8 cellular contexts compared by ENCODE assay signal in the genomic region with DNA sequence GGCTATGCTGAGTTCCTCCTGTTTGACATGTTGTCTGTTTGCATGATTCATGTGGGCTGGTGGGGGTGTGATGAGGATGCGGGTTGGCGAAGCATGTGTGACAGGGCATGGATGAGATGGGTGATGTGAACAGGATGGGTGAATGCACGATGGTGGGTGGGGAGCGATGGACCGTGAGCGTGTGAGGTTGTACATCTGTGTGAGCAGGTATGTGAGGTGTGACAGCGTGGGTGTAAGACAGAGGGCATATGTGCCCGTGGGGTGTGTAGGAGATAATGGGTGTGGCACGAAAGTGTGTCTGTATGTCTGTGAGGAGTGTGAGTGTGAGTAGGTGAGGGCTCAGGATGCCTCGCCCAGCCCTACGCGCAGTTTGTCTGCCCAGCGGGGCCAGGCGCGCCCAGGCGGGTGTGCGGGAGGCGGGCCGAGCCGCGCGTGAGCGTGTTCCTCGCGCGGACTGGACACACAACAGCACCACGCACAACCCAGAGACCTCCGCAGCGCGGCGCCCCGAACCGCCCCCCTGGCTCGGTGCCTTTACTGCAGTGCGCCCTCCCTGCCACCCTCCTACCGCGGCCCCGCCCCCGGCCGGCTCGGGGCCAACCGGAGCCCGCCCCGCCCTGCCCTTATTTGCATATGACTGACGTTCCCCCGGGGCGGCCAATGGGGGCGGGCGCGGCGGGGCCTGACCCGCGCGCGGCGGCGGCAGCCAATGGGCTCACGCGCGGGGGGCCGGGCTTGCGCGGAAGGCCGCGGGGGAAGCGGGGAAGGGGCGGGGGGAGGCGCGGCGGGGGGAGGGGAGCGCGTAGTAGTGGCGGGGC. TPM values are rescaled to one million over a fixed set of nuclear protein-coding genes. Genes with fewer than 3 reads are reported as not detected.
DNase-seq lines count a peak whose midpoint lies in the region; ATAC-seq and TF ChIP-seq lines count a peak whose summit lies in the region.

No MANE protein-coding gene starts in this region.

- no peaks in the 10 kb centered on the region for H3K9me2 ChIP-seq in PC-9 (ENCODE audit: insufficient read depth)

- BruUV-seq in PC-9 (replicated peaks; lab: Mats Ljungman, UMichigan): TSS peak; percentile 40

- H3K9me3 ChIP-seq in PC-9 (ENCODE audit: insufficient read depth, low read depth) (no peaks in the 10 kb centered on the region), fibroblast of lung (ENCODE audit: control insufficient read depth, insufficient read depth, low read depth, low read length) (no peaks in the 10 kb centered on the region)
- H3K9me3 ChIP-seq in naive thymus-derived CD4-positive, alpha-beta T cell (ENCODE audit: control insufficient read depth in 2 of 3, low read length in 3 of 3): no peaks in the 10 kb centered on the region

- H3K27me3 Mint-ChIP-seq in naive thymus-derived CD4-positive, alpha-beta T cell: no peaks in the 10 kb centered on the region

- CTCF ChIA-PET in PC-9 (lab: Charles Lee): interaction anchor here (0.6 kb wide), 1 partner anchor 1375 kb away, joined by 3 read pairs; no protein-coding TSS in a partner anchor
- CTCF ChIA-PET in naive thymus-derived CD4-positive, alpha-beta T cell (lab: Charles Lee): no interaction called here

- no peak overlapping the region for H3K27ac Mint-ChIP-seq in naive thymus-derived CD4-positive, alpha-beta T cell
- H3K27ac Mint-ChIP-seq in stimulated activated effector memory CD8-positive, alpha-beta T cell treated with anti-CD3 and anti-CD28 coated beads, Interleukin-12 subunit alpha, Interleukin-12 subunit beta, amount 100 ng/mL, for 72 hours: no peak overlapping the region

- H3K4me3 Mint-ChIP-seq in naive thymus-derived CD4-positive, alpha-beta T cell: peak overlapping the region in 1 of 10 donors; percentile 0
- no peak overlapping the region for H3K4me3 Mint-ChIP-seq in stimulated activated effector memory CD8-positive, alpha-beta T cell treated with anti-CD3 and anti-CD28 coated beads, Interleukin-12 subunit alpha, Interleukin-12 subunit beta, amount 100 ng/mL, for 72 hours

- ATAC-seq in GM21717 (IDR thresholded peaks at IDR 0.05; ENCODE audit: unreplicated experiment): peak; percentile 30
- peak; percentile 83 for ATAC-seq in naive thymus-derived CD4-positive, alpha-beta T cell
- ATAC-seq in stimulated activated effector memory CD8-positive, alpha-beta T cell treated with anti-CD3 and anti-CD28 coated beads, Interleukin-12 subunit alpha, Interleukin-12 subunit beta, amount 100 ng/mL, for 72 hours: peak; percentile 78

- DNase-seq in DMS53 (lab: John Stamatoyannopoulos, UW): peak; percentile 98
- peak; percentile 84 for DNase-seq in Jurkat, Clone E6-1 (ENCODE audit: low read depth, low spot score)
- DNase-seq in PC-9: peak; percentile 71 to 94
- DNase-seq in activated T-cell treated with anti-CD3 and anti-CD28 coated beads, Interleukin-2, amount 50 U/mL, for 48 hours: peak; percentile 96
- peak; percentile 90 for DNase-seq in fibroblast of lung (ENCODE audit: low read depth in 2 of 2)
- peak; percentile 93 to 97 (median 95) for DNase-seq in naive thymus-derived CD4-positive, alpha-beta T cell
- peak; percentile 86 to 92 for DNase-seq in stimulated activated effector memory CD8-positive, alpha-beta T cell treated with anti-CD3 and anti-CD28 coated beads, Interleukin-12 subunit alpha, Interleukin-12 subunit beta, amount 100 ng/mL, for 72 hours (ENCODE audit: low spot score in 2 of 2)

- peaks cover 15% of the 10 kb centered on the region; the same call in 1 of the 2 replicates for H4K20me1 ChIP-seq in PC-9 (ENCODE audit: insufficient read depth)
- no peaks in the 10 kb centered on the region for H4K20me1 ChIP-seq in fibroblast of lung (ENCODE audit: control insufficient read depth, extremely low read depth, insufficient read depth, low read length)

- peak overlapping the region; percentile 84 for H3K9ac ChIP-seq in fibroblast of lung (ENCODE audit: insufficient read depth, low read length)

- H3K27me3 ChIP-seq in PC-9 (ENCODE audit: insufficient read depth, low read depth) (no peaks in the 10 kb centered on the region), fibroblast of lung (ENCODE audit: control insufficient read depth, insufficient read depth, low read length) (no peaks in the 10 kb centered on the region)
- H3K27me3 ChIP-seq in naive thymus-derived CD4-positive, alpha-beta T cell (ENCODE audit: control insufficient read depth in 2 of 2, insufficient read depth in 2 of 2, low read length in 2 of 2): no peaks in the 10 kb centered on the region

- H3K9me3 Mint-ChIP-seq in naive thymus-derived CD4-positive, alpha-beta T cell: peaks cover 0 to 4% (median 0%) of the 10 kb centered on the region in 11 donors
- H3K9me3 Mint-ChIP-seq in stimulated activated effector memory CD8-positive, alpha-beta T cell treated with anti-CD3 and anti-CD28 coated beads, Interleukin-12 subunit alpha, Interleukin-12 subunit beta, amount 100 ng/mL, for 72 hours: no peaks in the 10 kb centered on the region

- peak overlapping the region; percentile 64 for H3K4me3 ChIP-seq in Jurkat, Clone E6-1 (ENCODE audit: low read length)
- H3K4me3 ChIP-seq in PC-9: peak overlapping the region; percentile 66
- H3K4me3 ChIP-seq in fibroblast of lung (replicated peaks in 1 of 4; ENCODE audit: control extremely low read depth in 1 of 4, insufficient read depth in 1 of 4, low read depth in 3 of 4, low read length in 4 of 4): peak overlapping the region; percentile 14 to 51 (median 38)
- H3K4me3 ChIP-seq in naive thymus-derived CD4-positive, alpha-beta T cell (ENCODE audit: low read length): peak overlapping the region; percentile 50

- POLR2A ChIA-PET in PC-9 (lab: Charles Lee; ENCODE audit: unreplicated experiment): no interaction called here
- POLR2A ChIA-PET in naive thymus-derived CD4-positive, alpha-beta T cell (lab: Charles Lee): interaction anchor here (0.9 to 5.6 kb wide), 8 partner anchors 13 to 80 kb away, joined by 3 to 47 read pairs (median 4); a partner anchor contains a TSS

- H3K79me2 ChIP-seq in PC-9 (ENCODE audit: low read depth) (peaks cover 14% of the 10 kb centered on the region; the same call in 1 of the 2 replicates), fibroblast of lung (ENCODE audit: control insufficient read depth, insufficient read depth, low read length) (peaks cover 41% of the 10 kb centered on the region)

- H3K36me3 Mint-ChIP-seq in naive thymus-derived CD4-positive, alpha-beta T cell: peaks cover 0 to 4% (median 0%) of the 10 kb centered on the region in 5 donors
- peaks cover 53% of the 10 kb centered on the region for H3K36me3 Mint-ChIP-seq in stimulated activated effector memory CD8-positive, alpha-beta T cell treated with anti-CD3 and anti-CD28 coated beads, Interleukin-12 subunit alpha, Interleukin-12 subunit beta, amount 100 ng/mL, for 72 hours

- H2AFZ ChIP-seq in PC-9 (peak overlapping the region; percentile 76; the same call in 1 of the 2 replicates), fibroblast of lung (ENCODE audit: low read length) (no peak overlapping the region)

- intact Hi-C loops in PC-9 (cut with micrococcal nuclease; ENCODE audit: unreplicated experiment): loop anchor here (1.0 to 5.0 kb wide), 3 partner anchors 40 to 66 kb away; a partner anchor contains a TSS
- intact Hi-C loops in naive thymus-derived CD4-positive, alpha-beta T cell (cut with micrococcal nuclease): loop anchor here (1.0 to 10.0 kb wide), 17 partner anchors 13 to 1816 kb away; a partner anchor contains a TSS

- H3F3A ChIP-seq in PC-9 (ENCODE audit: insufficient read depth, low read depth): peaks cover 35% of the 10 kb centered on the region; the same call in 1 of the 2 replicates

- no peaks in the 10 kb centered on the region for H3K36me3 ChIP-seq in PC-9 (ENCODE audit: low read depth)
- H3K36me3 ChIP-seq in fibroblast of lung (ENCODE audit: control insufficient read depth, insufficient read depth, low read length): peaks cover 15% of the 10 kb centered on the region
- peaks cover 0 to 24% (median 14%) of the 10 kb centered on the region in 3 experiments for H3K36me3 ChIP-seq in naive thymus-derived CD4-positive, alpha-beta T cell (ENCODE audit: control insufficient read depth in 2 of 3, insufficient read depth in 3 of 3, low read length in 3 of 3)

- peaks cover 42% of the 10 kb centered on the region for H3K4me1 ChIP-seq in PC-9 (replicated peaks; ENCODE audit: insufficient read depth)
- peaks cover 48% of the 10 kb centered on the region for H3K4me1 ChIP-seq in fibroblast of lung (ENCODE audit: control insufficient read depth, extremely low read depth, insufficient read depth, low read length)
- peaks cover 42 to 45% of the 10 kb centered on the region in 2 donors for H3K4me1 ChIP-seq in naive thymus-derived CD4-positive, alpha-beta T cell (ENCODE audit: control insufficient read depth in 2 of 2, insufficient read depth in 2 of 2, low read length in 2 of 2)

- TF ChIP-seq CTCF in PC-9 (conservative IDR thresholded peaks at IDR 0.05): no peak
- no peak for TF ChIP-seq CTCF in fibroblast of lung (conservative IDR thresholded peaks at IDR 0.05 in 1 of 2, IDR thresholded peaks at IDR 0.05 in 1 of 2; ENCODE audit: low read depth in 1 of 2, low read length in 2 of 2)

- H3K27ac ChIP-seq in PC-9: no peak overlapping the region
- H3K27ac ChIP-seq in fibroblast of lung (ENCODE audit: insufficient read depth, low read length): peak overlapping the region; percentile 91
- peak overlapping the region; percentile 83 for H3K27ac ChIP-seq in naive thymus-derived CD4-positive, alpha-beta T cell (ENCODE audit: low read depth, low read length)

- peak overlapping the region; percentile 85 for H3K4me2 ChIP-seq in PC-9
- H3K4me2 ChIP-seq in fibroblast of lung (ENCODE audit: extremely low read depth, insufficient read depth, low read length): peak overlapping the region; percentile 92

- peaks cover 21 to 43% (median 32%) of the 10 kb centered on the region in 7 donors for H3K4me1 Mint-ChIP-seq in naive thymus-derived CD4-positive, alpha-beta T cell
- peaks cover 33% of the 10 kb centered on the region for H3K4me1 Mint-ChIP-seq in stimulated activated effector memory CD8-positive, alpha-beta T cell treated with anti-CD3 and anti-CD28 coated beads, Interleukin-12 subunit alpha, Interleukin-12 subunit beta, amount 100 ng/mL, for 72 hours

RNA-seq across cellular contexts. Expression of a gene that starts 14.4 kb away (rescaled TPM):
- 33.3 TPM for polyA plus RNA-seq in Jurkat, Clone E6-1 (2012; ENCODE audit: insufficient read depth, insufficient read length)
- 58.1 and 60.7 TPM in 2 replicates for total RNA-seq in PC-9 (2021)
- 16.7 and 23.6 TPM in 2 replicates for total RNA-seq in fibroblast of lung
- 8.5 and 14.5 TPM in 2 replicates for polyA plus RNA-seq in fibroblast of lung
- polyA plus RNA-seq in fibroblast of lung (2012): 32.9 and 41.3 TPM in 2 replicates
- polyA minus RNA-seq in fibroblast of lung (ENCODE audit: low replicate concordance): 36.6 and 51.1 TPM in 2 replicates
- total RNA-seq in naive thymus-derived CD4-positive, alpha-beta T cell: 100 to 1,000 TPM in 3 of 5 experiments, 10 to 100 TPM in 2; 90.4 to 134 (median 102) TPM
- 1 to 10 TPM; 1.5 to 2.6 TPM for polyA plus RNA-seq in naive thymus-derived CD4-positive, alpha-beta T cell

RNA-seq across cellular contexts. Expression of a gene that starts 18.5 kb away (rescaled TPM):
- polyA plus RNA-seq in Jurkat, Clone E6-1 (2012; ENCODE audit: insufficient read depth, insufficient read length): 0.87 TPM
- total RNA-seq in PC-9 (2021) (0.85 and 1.1 TPM in 2 replicates), fibroblast of lung (0.17 and 0.26 TPM in 2 replicates)
- polyA plus RNA-seq in fibroblast of lung: 0.39 and 0.54 TPM in 2 replicates
- polyA plus RNA-seq in fibroblast of lung (2012): 1.5 and 1.6 TPM in 2 replicates
- 0.48 and 4.3 TPM in 2 replicates for polyA minus RNA-seq in fibroblast of lung (ENCODE audit: low replicate concordance)
- total RNA-seq in naive thymus-derived CD4-positive, alpha-beta T cell: under 1 TPM in 4 of 5 experiments, not detected in 1; 0.32 to 0.68 (median 0.38) TPM
- polyA plus RNA-seq in naive thymus-derived CD4-positive, alpha-beta T cell: under 1 TPM; 0.48 to 0.61 TPM

RNA-seq across cellular contexts. Expression of a gene that starts 19.0 kb away (rescaled TPM):
- 247 TPM for polyA plus RNA-seq in Jurkat, Clone E6-1 (2012; ENCODE audit: insufficient read depth, insufficient read length)
- 70.2 and 90.1 TPM in 2 replicates for total RNA-seq in PC-9 (2021)
- 25.9 and 32.1 TPM in 2 replicates for total RNA-seq in fibroblast of lung
- 20.1 and 34.1 TPM in 2 replicates for polyA plus RNA-seq in fibroblast of lung
- polyA plus RNA-seq in fibroblast of lung (2012): 25.4 and 52.0 TPM in 2 replicates
- polyA minus RNA-seq in fibroblast of lung (ENCODE audit: low replicate concordance): 79.3 and 108 TPM in 2 replicates
- total RNA-seq in naive thymus-derived CD4-positive, alpha-beta T cell: 10 to 100 TPM; 11.7 to 36.9 (median 16.9) TPM
- polyA plus RNA-seq in naive thymus-derived CD4-positive, alpha-beta T cell: 10 to 100 TPM; 52.6 to 73.4 TPM

RNA-seq across cellular contexts. Expression of a gene that starts 28.5 kb away (rescaled TPM):
- polyA plus RNA-seq in Jurkat, Clone E6-1 (2012; ENCODE audit: insufficient read depth, insufficient read length): 28.7 TPM
- 57.4 and 79.1 TPM in 2 replicates for total RNA-seq in PC-9 (2021)
- 13.2 and 14.1 TPM in 2 replicates for total RNA-seq in fibroblast of lung
- 35.3 and 36.3 TPM in 2 replicates for polyA plus RNA-seq in fibroblast of lung
- 37.5 and 44.0 TPM in 2 replicates for polyA plus RNA-seq in fibroblast of lung (2012)
- polyA minus RNA-seq in fibroblast of lung (ENCODE audit: low replicate concordance): 36.3 and 46.2 TPM in 2 replicates
- 100 to 1,000 TPM in 1 of 5 experiments, 10 to 100 TPM in 4; 42.5 to 105 (median 51.8) TPM for total RNA-seq in naive thymus-derived CD4-positive, alpha-beta T cell
- polyA plus RNA-seq in naive thymus-derived CD4-positive, alpha-beta T cell: 10 to 100 TPM in 1 of 2 donors, 1 to 10 TPM in 1; 2.8 to 10.8 TPM

RNA-seq across cellular contexts. Expression of a gene that starts 29.7 kb away (rescaled TPM):
- 2.8 TPM for polyA plus RNA-seq in Jurkat, Clone E6-1 (2012; ENCODE audit: insufficient read depth, insufficient read length)
- total RNA-seq in PC-9 (2021) (1.2 and 1.7 TPM in 2 replicates), fibroblast of lung (0.83 TPM in 1 of 2 replicates, not detected in the other)
- 0.05 and 0.20 TPM in 2 replicates for polyA plus RNA-seq in fibroblast of lung
- 0.14 and 0.17 TPM in 2 replicates for polyA plus RNA-seq in fibroblast of lung (2012)
- polyA minus RNA-seq in fibroblast of lung (ENCODE audit: low replicate concordance): not detected in 2 replicates
- not detected for total RNA-seq in naive thymus-derived CD4-positive, alpha-beta T cell
- not detected for polyA plus RNA-seq in naive thymus-derived CD4-positive, alpha-beta T cell

Comparison
In these comparisons a context has a peak if more than half of its experiments do, and no peak if none do; other contexts are left out.
1. ATAC-seq: peak in every context shown above with its lines; median percentile 83 in naive thymus-derived CD4-positive, alpha-beta T cell; 78 in stimulated activated effector memory CD8-positive, alpha-beta T cell treated with anti-CD3 and anti-CD28 coated beads, Interleukin-12 subunit alpha, Interleukin-12 subunit beta, amount 100 ng/mL, for 72 hours; 30 in GM21717.